ENCODE assay signal across 31 cellular contexts in genomic region chr5:137264041-137264440, GRCh38.
DNase-seq lines count a peak whose midpoint lies in the region; ATAC-seq, FAIRE-seq and TF ChIP-seq lines count a peak whose summit lies in the region.
"Had no signal": no experiment of that assay in that cellular context is flagged by ENCODE, and none has a peak within 500 bp of the region (broad histone marks: within the 10 kb centered on the region; RNA-seq: fewer than 3 reads in every experiment).

No MANE protein-coding gene starts in this region.

- H3K36me3 Mint-ChIP-seq in HFFc6 (ENCODE audit: low read depth) = peaks cover 5% of the 10 kb centered on the region; the same call in 1 of the 2 replicates
- H3K36me3 Mint-ChIP-seq in progenitor cell of endocrine pancreas (ENCODE audit: insufficient read depth) = no peaks in the 10 kb centered on the region
- H3K36me3 Mint-ChIP-seq in T-cell = no peaks in the 10 kb centered on the region
- H3K36me3 Mint-ChIP-seq: activated CD8-positive, alpha-beta memory T cell treated with anti-CD3 and anti-CD28 coated beads, Interleukin-2, amount 10 ng/mL, durations not matched to agents 7 days and 5 days; activated naive CD8-positive, alpha-beta T cell treated with anti-CD3 and anti-CD28 coated beads, Interleukin-2, amount 10 ng/mL, durations not matched to agents 7 days and 5 days; CD14-positive monocyte; mesothelial cell of epicardium; naive thymus-derived CD4-positive, alpha-beta T cell had no signal

- FAIRE-seq in HTR-8/SVneo (lab: Jason Lieb, UNC) = no peak
- FAIRE-seq: GM18507, GM19239, H1, K562, keratinocyte, TTC549 had no signal

- CTCF ChIA-PET in T-cell (lab: Charles Lee) = no interaction called here

- TF ChIP-seq CTCF in AG10803 (conservative IDR thresholded peaks at IDR 0.05; ENCODE audit: low read length) = no peak
- no peak for TF ChIP-seq CTCF in HFFc6 (IDR thresholded peaks at IDR 0.05)
- TF ChIP-seq CTCF in tibial artery (IDR thresholded peaks at IDR 0.05) = no peak
- TF ChIP-seq CTCF in progenitor cell of endocrine pancreas (IDR thresholded peaks at IDR 0.05; ENCODE audit: unreplicated experiment) = no peak

- H3K4me3 ChIP-seq in AG10803 (ENCODE audit: low read length) (no peak overlapping the region), tibial artery (no peak overlapping the region)
- H3K4me3 ChIP-seq: K562, uterus had no signal

- ATAC-seq in T-cell (replicated peaks in 1 of 4) = no peak
- ATAC-seq: activated CD8-positive, alpha-beta memory T cell treated with anti-CD3 and anti-CD28 coated beads, Interleukin-2, amount 10 ng/mL, durations not matched to agents 7 days and 5 days; activated T-cell treated with anti-CD3 and anti-CD28 coated beads, Interleukin-2, amount 50 U/mL, for 4 hours; effector memory CD8-positive, alpha-beta T cell; K562; naive thymus-derived CD4-positive, alpha-beta T cell had no signal

- H3K27ac Mint-ChIP-seq in HFFc6 = peak overlapping the region; percentile 81
- no peak overlapping the region for H3K27ac Mint-ChIP-seq in progenitor cell of endocrine pancreas
- H3K27ac Mint-ChIP-seq in T-cell = no peak overlapping the region
- H3K27ac Mint-ChIP-seq: activated CD8-positive, alpha-beta memory T cell treated with anti-CD3 and anti-CD28 coated beads, Interleukin-2, amount 10 ng/mL, durations not matched to agents 7 days and 5 days; activated naive CD8-positive, alpha-beta T cell treated with anti-CD3 and anti-CD28 coated beads, Interleukin-2, amount 10 ng/mL, durations not matched to agents 7 days and 5 days; CD14-positive monocyte; effector memory CD8-positive, alpha-beta T cell; mesothelial cell of epicardium; naive thymus-derived CD4-positive, alpha-beta T cell had no signal

- H3K27me3 ChIP-seq in tibial artery = no peaks in the 10 kb centered on the region
- H3K27me3 ChIP-seq: uterus had no signal

- H3K27me3 Mint-ChIP-seq in HFFc6 (ENCODE audit: insufficient read depth) (peaks cover 3% of the 10 kb centered on the region), progenitor cell of endocrine pancreas (peaks cover 3% of the 10 kb centered on the region), T-cell (peaks cover 8 to 9% of the 10 kb centered on the region in 2 donors)

- H3K4me1 ChIP-seq in tibial artery = peaks cover 0 to 32% (median 4%) of the 10 kb centered on the region in 4 donors
- H3K4me1 ChIP-seq: uterus had no signal

- DNase-seq in AG10803 (ENCODE audit: low read depth) (peak; percentile 61), HFFc6 (peak; percentile 17), fibroblast of peridontal ligament (ENCODE audit: extremely low read depth) (peak; percentile 23), tibial artery (no peak), HTR-8/SVneo (ENCODE audit: insufficient read length, low spot score) (no peak), progenitor cell of endocrine pancreas (ENCODE audit: low spot score, unreplicated experiment) (no peak), T-cell (no peak)
- DNase-seq: activated CD4-positive, alpha-beta T cell treated with anti-CD3 and anti-CD28 coated beads, Interleukin-2, amount 50 U/mL, for 4 hours; activated CD8-positive, alpha-beta memory T cell treated with anti-CD3 and anti-CD28 coated beads, Interleukin-2, amount 10 ng/mL, durations not matched to agents 7 days and 5 days; activated gamma-delta T cell; activated naive CD8-positive, alpha-beta T cell treated with anti-CD3 and anti-CD28 coated beads, Interleukin-2, amount 10 ng/mL, durations not matched to agents 7 days and 5 days; activated T-cell treated with anti-CD3 and anti-CD28 coated beads, Interleukin-2, amount 50 U/mL, for 4 hours; central memory CD4-positive, alpha-beta T cell; effector memory CD8-positive, alpha-beta T cell; naive thymus-derived CD4-positive, alpha-beta T cell; NCI-H1105; NCI-H187; NCI-H2171; NCI-H82; stimulated activated CD4-positive, alpha-beta T cell treated with anti-CD3 and anti-CD28 coated beads, Interleukin-15, amount 100 ng/mL, for 24 hours; stimulated activated CD4-positive, alpha-beta T cell treated with anti-CD3 and anti-CD28 coated beads, Interleukin-4, amount 100 ng/mL, for 4 hours; uterus had no signal

- H3K36me3 ChIP-seq in tibial artery = no peaks in the 10 kb centered on the region
- H3K36me3 ChIP-seq: neutrophil, uterus had no signal

- no peaks in the 10 kb centered on the region for H3K9me3 ChIP-seq in tibial artery
- H3K9me3 ChIP-seq: neutrophil, uterus had no signal

- H3K9me3 Mint-ChIP-seq in HFFc6 = no peaks in the 10 kb centered on the region
- no peaks in the 10 kb centered on the region for H3K9me3 Mint-ChIP-seq in progenitor cell of endocrine pancreas (ENCODE audit: low read depth)
- peaks cover 0 to 2% (median 2%) of the 10 kb centered on the region in 3 donors for H3K9me3 Mint-ChIP-seq in T-cell
- H3K9me3 Mint-ChIP-seq: activated naive CD8-positive, alpha-beta T cell treated with anti-CD3 and anti-CD28 coated beads, Interleukin-2, amount 10 ng/mL, durations not matched to agents 7 days and 5 days; activated T-cell treated with anti-CD3 and anti-CD28 coated beads, Interleukin-2, amount 50 U/mL, for 4 hours; mesothelial cell of epicardium had no signal

- H3K4me1 Mint-ChIP-seq in HFFc6 (ENCODE audit: low read depth) = peaks cover 40% of the 10 kb centered on the region
- peaks cover 53% of the 10 kb centered on the region for H3K4me1 Mint-ChIP-seq in progenitor cell of endocrine pancreas (ENCODE audit: low read depth)
- no peaks in the 10 kb centered on the region for H3K4me1 Mint-ChIP-seq in T-cell
- H3K4me1 Mint-ChIP-seq: activated CD8-positive, alpha-beta memory T cell treated with anti-CD3 and anti-CD28 coated beads, Interleukin-2, amount 10 ng/mL, durations not matched to agents 7 days and 5 days; activated naive CD8-positive, alpha-beta T cell treated with anti-CD3 and anti-CD28 coated beads, Interleukin-2, amount 10 ng/mL, durations not matched to agents 7 days and 5 days; CD14-positive monocyte; naive thymus-derived CD4-positive, alpha-beta T cell had no signal

- H3K4me3 Mint-ChIP-seq in HFFc6 (peak overlapping the region; percentile 66), progenitor cell of endocrine pancreas (ENCODE audit: low read depth) (no peak overlapping the region), T-cell (no peak overlapping the region)
- H3K4me3 Mint-ChIP-seq: activated CD8-positive, alpha-beta memory T cell treated with anti-CD3 and anti-CD28 coated beads, Interleukin-2, amount 10 ng/mL, durations not matched to agents 7 days and 5 days; activated naive CD8-positive, alpha-beta T cell treated with anti-CD3 and anti-CD28 coated beads, Interleukin-2, amount 10 ng/mL, durations not matched to agents 7 days and 5 days; activated T-cell treated with anti-CD3 and anti-CD28 coated beads, Interleukin-2, amount 50 U/mL, for 4 hours; effector memory CD8-positive, alpha-beta T cell; mesothelial cell of epicardium; naive thymus-derived CD4-positive, alpha-beta T cell had no signal

- H3K27ac ChIP-seq in tibial artery = peak overlapping the region; percentile 12 to 26
- H3K27ac ChIP-seq: neutrophil had no signal

- POLR2A ChIA-PET in T-cell (lab: Charles Lee) = no interaction called here

- intact Hi-C loops in tibial artery (cut with DNase I; ENCODE audit: low total_unique reads) = no loop called here

Comparison
In these comparisons a context has a peak if more than half of its experiments do, and no peak if none do; other contexts are left out.
1. DNase-seq: peak in AG10803 (single experiment), HFFc6 (single experiment) and fibroblast of peridontal ligament (single experiment); none in tibial artery (0 of 2), HTR-8/SVneo (single experiment), progenitor cell of endocrine pancreas (single experiment) and T-cell (0 of 34).